Comparison of ENCODE assay signal across 10 cellular contexts in genomic region chr3:44272191-44272590, GRCh38. TPM values are rescaled to one million over a fixed set of nuclear protein-coding genes. Genes with fewer than 3 reads are reported as not detected.
"Had no signal": no experiment of that assay in that cellular context is flagged by ENCODE, and none has a peak within 500 bp of the region (broad histone marks: within the 10 kb centered on the region; RNA-seq: fewer than 3 reads in every experiment).

No MANE protein-coding gene starts in this region.

- H3K9ac ChIP-seq: KMS-11 had no signal

- FAIRE-seq: HepG2, HTR-8/SVneo had no signal

- H3K4me2 ChIP-seq: KMS-11 had no signal

- ATAC-seq: HepG2 had no signal

- DNase-seq: IMR-90, KBM-7, KG1 had no signal

- H3K27ac ChIP-seq: HL-60, KMS-11 had no signal

RNA-seq across cellular contexts. Expression of gene TOPAZ1, which starts 30.5 kb away (rescaled TPM):
- total RNA-seq: HepG2, HT-29, HT1080, IMR-90 had no signal
- polyA plus RNA-seq: HepG2, IgD-negative memory B cell, IMR-90 had no signal
